In genomic region chr10:17643755-17644484, GRCh38 we compare ENCODE assay signal across 8 cellular contexts. TPM values are rescaled to one million over a fixed set of nuclear protein-coding genes. Genes with fewer than 3 reads are reported as not detected.
DNase-seq lines count a peak whose midpoint lies in the region; ATAC-seq and TF ChIP-seq lines count a peak whose summit lies in the region.

Gene STAM (plus strand): TSS chr10:17644151. CDS start chr10:17644340, 189 bp downstream.

- peaks cover 30% of the 10 kb centered on the region for H3K36me3 Mint-ChIP-seq in activated T-helper 2 cell treated with anti-CD3 and anti-CD28 coated beads, Interferon-gamma antibody, Interleukin-2, Interleukin-4, amounts not matched to agents 10 μg/mL and 5 μg/mL and 100 μg/mL, durations not matched to agents 14 hours and 24 hours and 36 hours (ENCODE audit: low read depth)
- no peaks in the 10 kb centered on the region for H3K36me3 Mint-ChIP-seq in natural killer cell

- no peaks in the 10 kb centered on the region for H3K36me3 ChIP-seq in H7 (replicated peaks; ENCODE audit: control insufficient read depth, insufficient read depth, low read length)
- no peaks in the 10 kb centered on the region for H3K36me3 ChIP-seq in Loucy (ENCODE audit: insufficient read depth, low read length)
- H3K36me3 ChIP-seq in RWPE2 (ENCODE audit: low read depth) = peaks cover 17% of the 10 kb centered on the region; the same call in 1 of the 2 replicates

- H3K9me3 ChIP-seq in Loucy (ENCODE audit: insufficient read depth, low read depth, low read length) (no peaks in the 10 kb centered on the region), RWPE2 (ENCODE audit: severe bottlenecking) (no peaks in the 10 kb centered on the region)

- H3K27ac Mint-ChIP-seq in activated T-helper 2 cell treated with anti-CD3 and anti-CD28 coated beads, Interferon-gamma antibody, Interleukin-2, Interleukin-4, amounts not matched to agents 10 μg/mL and 5 μg/mL and 100 μg/mL, durations not matched to agents 14 hours and 24 hours and 36 hours = peak within 1 kb of the TSS; percentile 99
- peak within 1 kb of the TSS; percentile 98 for H3K27ac Mint-ChIP-seq in natural killer cell

- DNase-seq in ELR (ENCODE audit: low read depth) = peak; percentile 94
- DNase-seq in H7 = peak; percentile 88
- peak; percentile 93 for DNase-seq in RWPE2 (ENCODE audit: low spot score)
- DNase-seq in activated T-helper 2 cell treated with anti-CD3 and anti-CD28 coated beads, Interferon-gamma antibody, Interleukin-2, Interleukin-4, amounts not matched to agents 10 μg/mL and 5 μg/mL and 100 μg/mL, durations not matched to agents 14 hours and 24 hours and 36 hours (ENCODE audit: low spot score) = peak; percentile 87
- peak; percentile 94 for DNase-seq in fibroblast of peridontal ligament (ENCODE audit: extremely low read depth)
- DNase-seq in natural killer cell = peak; percentile 93
- peak; percentile 95 for DNase-seq in stimulated activated naive CD4-positive, alpha-beta T cell treated with Interleukin-2 at 50 U/mL for 16 hours (lab: John Stamatoyannopoulos, UW)

- peak within 1 kb of the TSS; percentile 93 for H3K4me3 ChIP-seq in H7 (ENCODE audit: insufficient read depth, low read depth, low read length)
- peak within 1 kb of the TSS; percentile 99 for H3K4me3 ChIP-seq in Loucy (ENCODE audit: low read length, poor library complexity, severe bottlenecking)
- H3K4me3 ChIP-seq in RWPE2 (ENCODE audit: severe bottlenecking) = peak within 1 kb of the TSS; percentile 66

- peak within 1 kb of the TSS; percentile 93 for H3K4me2 ChIP-seq in Loucy (ENCODE audit: low read depth, low read length, poor library complexity, severe bottlenecking)

- H3K27me3 ChIP-seq in H7 (ENCODE audit: control insufficient read depth, insufficient read depth, low read length) = no peaks in the 10 kb centered on the region
- no peaks in the 10 kb centered on the region for H3K27me3 ChIP-seq in Loucy (ENCODE audit: insufficient read depth, low read length, poor library complexity, severe bottlenecking)
- H3K27me3 ChIP-seq in RWPE2 (ENCODE audit: insufficient read depth, poor library complexity, severe bottlenecking) = no peaks in the 10 kb centered on the region

- H3K4me3 Mint-ChIP-seq in activated T-helper 2 cell treated with anti-CD3 and anti-CD28 coated beads, Interferon-gamma antibody, Interleukin-2, Interleukin-4, amounts not matched to agents 10 μg/mL and 5 μg/mL and 100 μg/mL, durations not matched to agents 14 hours and 24 hours and 36 hours (ENCODE audit: low read depth) = peak within 1 kb of the TSS; percentile 98
- peak within 1 kb of the TSS; percentile 98 for H3K4me3 Mint-ChIP-seq in natural killer cell

- H3F3A ChIP-seq in Loucy (ENCODE audit: low read depth) = no peaks in the 10 kb centered on the region

- intact Hi-C loops in activated T-helper 2 cell treated with anti-CD3 and anti-CD28 coated beads, Interferon-gamma antibody, Interleukin-2, Interleukin-4, amounts not matched to agents 10 μg/mL and 5 μg/mL and 100 μg/mL, durations not matched to agents 14 hours and 24 hours and 36 hours (cut with micrococcal nuclease) = loop anchor here (1.0 to 10.0 kb wide), 3 partner anchors 27 to 1011 kb away; partner anchors contain the start of genes ARL5B, HACD1, NSUN6 and RSU1
- intact Hi-C loops in natural killer cell (cut with micrococcal nuclease) = loop anchor here (1.0 to 5.0 kb wide), 5 partner anchors 27 to 827 kb away; partner anchors contain the start of genes HACD1 and RSU1

- H3K27me3 Mint-ChIP-seq in activated T-helper 2 cell treated with anti-CD3 and anti-CD28 coated beads, Interferon-gamma antibody, Interleukin-2, Interleukin-4, amounts not matched to agents 10 μg/mL and 5 μg/mL and 100 μg/mL, durations not matched to agents 14 hours and 24 hours and 36 hours (ENCODE audit: low read depth) = no peaks in the 10 kb centered on the region
- no peaks in the 10 kb centered on the region for H3K27me3 Mint-ChIP-seq in natural killer cell (ENCODE audit: low read depth in 2 of 2)

- H3K4me1 ChIP-seq in Loucy (ENCODE audit: insufficient read depth, low read length, poor library complexity, severe bottlenecking) (peaks cover 53% of the 10 kb centered on the region), RWPE2 (ENCODE audit: insufficient read depth, poor library complexity, severe bottlenecking) (peaks cover 25% of the 10 kb centered on the region)

- peaks cover 44% of the 10 kb centered on the region for H3K4me1 Mint-ChIP-seq in activated T-helper 2 cell treated with anti-CD3 and anti-CD28 coated beads, Interferon-gamma antibody, Interleukin-2, Interleukin-4, amounts not matched to agents 10 μg/mL and 5 μg/mL and 100 μg/mL, durations not matched to agents 14 hours and 24 hours and 36 hours (ENCODE audit: low read depth)
- H3K4me1 Mint-ChIP-seq in natural killer cell = peaks cover 50 to 53% of the 10 kb centered on the region in 2 donors

- ATAC-seq in RWPE2 (ENCODE audit: low read depth) = peak; percentile 82
- ATAC-seq in natural killer cell = peak; percentile 83 to 94 (median 92)

- H2AFZ ChIP-seq in Loucy (ENCODE audit: low read length) = peak within 1 kb of the TSS; percentile 89

- TF ChIP-seq CTCF in Loucy (conservative IDR thresholded peaks at IDR 0.05; ENCODE audit: low read length) (no peak), RWPE2 (IDR thresholded peaks at IDR 0.05; ENCODE audit: poor library complexity, severe bottlenecking) (no peak), natural killer cell (IDR thresholded peaks at IDR 0.05) (no peak)

- peaks cover 36% of the 10 kb centered on the region for H4K20me1 ChIP-seq in Loucy (ENCODE audit: insufficient read depth, low read length, poor library complexity, severe bottlenecking)

- H3K9ac ChIP-seq in Loucy (ENCODE audit: low read depth, low read length, poor library complexity, severe bottlenecking) = peak within 1 kb of the TSS; percentile 98

- H3K9me2 ChIP-seq in Loucy (replicated peaks; ENCODE audit: low read depth, low read length) = no peaks in the 10 kb centered on the region

- peak within 1 kb of the TSS; percentile 81 for H3K27ac ChIP-seq in RWPE2 (ENCODE audit: poor library complexity, severe bottlenecking)

- peaks cover 76% of the 10 kb centered on the region for H3K79me2 ChIP-seq in Loucy (ENCODE audit: insufficient read depth, low read length)

- peaks cover 10% of the 10 kb centered on the region for H3K9me3 Mint-ChIP-seq in activated T-helper 2 cell treated with anti-CD3 and anti-CD28 coated beads, Interferon-gamma antibody, Interleukin-2, Interleukin-4, amounts not matched to agents 10 μg/mL and 5 μg/mL and 100 μg/mL, durations not matched to agents 14 hours and 24 hours and 36 hours
- no peaks in the 10 kb centered on the region for H3K9me3 Mint-ChIP-seq in natural killer cell

RNA-seq across cellular contexts. Expression of gene STAM, which starts in this region (rescaled TPM):
- total RNA-seq in H7 (2014; rRNA removed; shearing (Covaris generic)) = 21.6 and 25.4 TPM in 2 replicates
- 33.8 and 35.2 TPM in 2 replicates for total RNA-seq in activated T-helper 2 cell treated with anti-CD3 and anti-CD28 coated beads, Interferon-gamma antibody, Interleukin-2, Interleukin-4, amounts not matched to agents 10 μg/mL and 5 μg/mL and 100 μg/mL, durations not matched to agents 14 hours and 24 hours and 36 hours
- total RNA-seq in natural killer cell = 10 to 100 TPM; 37.8 to 40.2 (median 38.6) TPM

Comparison
In these comparisons a context has a peak if more than half of its experiments do, and no peak if none do; other contexts are left out.
1. Peak in every context shown above with its lines: DNase-seq, ATAC-seq, H3K4me3 ChIP-seq and H3K27ac ChIP-seq.